In the genomic region with DNA sequence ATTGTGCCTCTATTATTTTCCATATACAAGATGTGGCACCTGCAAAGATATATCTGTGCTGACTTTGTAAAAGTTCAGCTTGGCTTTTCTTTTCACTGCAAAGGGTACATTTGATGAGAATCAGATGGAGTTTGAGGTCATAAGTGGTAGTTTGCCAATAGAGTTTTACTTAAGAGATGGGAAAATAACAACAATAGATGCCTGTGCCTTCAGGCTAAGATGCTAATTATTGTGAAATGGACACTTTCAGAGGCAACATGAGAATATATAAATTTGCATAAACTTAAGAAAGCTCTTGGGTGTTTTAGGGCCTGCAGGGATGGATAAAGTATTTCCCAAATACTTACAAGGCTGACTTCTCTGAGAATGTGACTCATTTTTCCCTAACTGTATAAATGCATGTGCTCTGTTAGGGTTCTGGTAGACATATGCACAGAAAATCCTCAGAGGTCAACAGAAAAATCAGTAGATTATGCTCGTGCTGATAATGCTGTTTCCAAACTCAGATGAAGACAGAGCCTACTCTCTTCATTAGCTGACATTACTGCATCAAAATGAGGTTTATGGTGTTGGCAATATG, we compare ENCODE assay signal across 1 cellular context.
A peak's percentile ranks its signal among the peaks of the same experiment; 100 is the strongest.
TF ChIP-seq lines count a peak whose summit lies in the region.

No MANE protein-coding gene starts in this region.

TF ChIP-seq in IMR-90, 13 proteins besides CTCF, POLR2A, EP300 and RAD21 (continued from another document):
- TF ChIP-seq CEBPB (IDR thresholded peaks at IDR 0.05; ENCODE audit: low read depth, low read length) (0 out of 2 replicates have a peak, but pooled peaks have one; percentile 2), CHD1 (IDR thresholded peaks at IDR 0.05; ENCODE audit: low read depth, low read length) (no peak)
TF ChIP-seq in IMR-90: peak in this region for 1.
